In genomic region chr6:35312076-35312762, GRCh38 we compare ENCODE assay signal across 1 cellular context.
TF ChIP-seq lines count a peak whose summit lies in the region.

No MANE protein-coding gene starts in this region.

TF ChIP-seq in K562, 482 proteins besides CTCF, POLR2A, EP300 and RAD21:
- TF ChIP-seq, protein P1, sequence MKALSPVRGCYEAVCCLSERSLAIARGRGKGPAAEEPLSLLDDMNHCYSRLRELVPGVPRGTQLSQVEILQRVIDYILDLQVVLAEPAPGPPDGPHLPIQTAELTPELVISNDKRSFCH (CRISPR knock-in tag; IDR thresholded peaks at IDR 0.05) = no peak
- TF ChIP-seq, protein P1 (tag; IDR thresholded peaks at IDR 0.05) = no peak
- peak; percentile 44; the same call in 1 of the 2 replicates for TF ChIP-seq POLR2G (IDR thresholded peaks at IDR 0.05; ENCODE audit: low read depth, low read length)
